Comparison of ENCODE assay signal across 19 cellular contexts in genomic region chr7:47661051-47661714, GRCh38.
A peak's percentile ranks its signal among the peaks of the same experiment; 100 is the strongest.
DNase-seq lines count a peak whose midpoint lies in the region; ATAC-seq and TF ChIP-seq lines count a peak whose summit lies in the region.
"Had no signal": no experiment of that assay in that cellular context is flagged by ENCODE, and none has a peak within 500 bp of the region (broad histone marks: within the 10 kb centered on the region; RNA-seq: fewer than 3 reads in every experiment).

No MANE protein-coding gene starts in this region.

- peak overlapping the region; percentile 4; the same call in 1 of the 2 replicates for H3K4me2 ChIP-seq in OCI-LY1 (ENCODE audit: low read length)

- H3F3A ChIP-seq in OCI-LY1 (ENCODE audit: insufficient read depth, low read length), result no peaks in the 10 kb centered on the region

- no peaks in the 10 kb centered on the region for H4K20me1 ChIP-seq in OCI-LY1 (ENCODE audit: insufficient read depth, low read length)

- H3K36me3 ChIP-seq in OCI-LY1 (ENCODE audit: insufficient read depth, low read length), result no peaks in the 10 kb centered on the region
- H3K36me3 ChIP-seq: transverse colon had no signal

- intact Hi-C loops in activated CD8-positive, alpha-beta T cell treated with anti-CD3 and anti-CD28 coated beads for 36 hours (cut with micrococcal nuclease), result no loop called here

- CTCF ChIA-PET in activated CD8-positive, alpha-beta T cell treated with anti-CD3 and anti-CD28 coated beads, Interleukin-2, amount 10 ng/mL, durations not matched to agents 7 days and 5 days (lab: Charles Lee), result no interaction called here
- CTCF ChIA-PET in activated CD8-positive, alpha-beta T cell treated with anti-CD3 and anti-CD28 coated beads for 36 hours (lab: Charles Lee), result no interaction called here

- H3K79me2 ChIP-seq in OCI-LY1 (ENCODE audit: insufficient read depth, low read length), result no peaks in the 10 kb centered on the region

- no peaks in the 10 kb centered on the region for H3K27me3 Mint-ChIP-seq in activated CD8-positive, alpha-beta T cell treated with anti-CD3 and anti-CD28 coated beads, Interleukin-2, amount 10 ng/mL, durations not matched to agents 7 days and 5 days (ENCODE audit: low read depth)
- H3K27me3 Mint-ChIP-seq in activated CD8-positive, alpha-beta T cell treated with anti-CD3 and anti-CD28 coated beads for 36 hours, result no peaks in the 10 kb centered on the region
- H3K27me3 Mint-ChIP-seq in type B pancreatic cell, result no peaks in the 10 kb centered on the region
- H3K27me3 Mint-ChIP-seq: activated CD4-positive, alpha-beta T cell treated with anti-CD3 and anti-CD28 coated beads, Interleukin-2, amount 10 ng/mL, durations not matched to agents 7 days and 5 days; activated T-helper 17 cell treated with anti-CD3 and anti-CD28 coated beads, Interleukin-2, amount 50 U/mL, for 72 hours; T-cell had no signal

- H2AFZ ChIP-seq in OCI-LY1 (ENCODE audit: low read length), result peak overlapping the region; percentile 19; the same call in 1 of the 2 replicates

- TF ChIP-seq CTCF in activated CD8-positive, alpha-beta T cell treated with anti-CD3 and anti-CD28 coated beads for 36 hours (IDR thresholded peaks at IDR 0.05), result no peak
- TF ChIP-seq CTCF in OCI-LY1 (IDR thresholded peaks at IDR 0.05; ENCODE audit: low read length), result no peak
- TF ChIP-seq CTCF in type B pancreatic cell (conservative IDR thresholded peaks at IDR 0.05), result no peak

- peak overlapping the region; percentile 29 for H3K27ac Mint-ChIP-seq in activated CD8-positive, alpha-beta T cell treated with anti-CD3 and anti-CD28 coated beads, Interleukin-2, amount 10 ng/mL, durations not matched to agents 7 days and 5 days
- no peak overlapping the region for H3K27ac Mint-ChIP-seq in activated CD8-positive, alpha-beta T cell treated with anti-CD3 and anti-CD28 coated beads for 36 hours
- H3K27ac Mint-ChIP-seq in type B pancreatic cell, result peak overlapping the region; percentile 4
- H3K27ac Mint-ChIP-seq: activated CD4-positive, alpha-beta T cell treated with anti-CD3 and anti-CD28 coated beads, Interleukin-2, amount 10 ng/mL, durations not matched to agents 7 days and 5 days; activated T-helper 17 cell treated with anti-CD3 and anti-CD28 coated beads, Interleukin-2, amount 50 U/mL, for 72 hours; T-cell had no signal

- H3K4me1 Mint-ChIP-seq in activated CD8-positive, alpha-beta T cell treated with anti-CD3 and anti-CD28 coated beads, Interleukin-2, amount 10 ng/mL, durations not matched to agents 7 days and 5 days (ENCODE audit: low read depth), result no peaks in the 10 kb centered on the region
- no peaks in the 10 kb centered on the region for H3K4me1 Mint-ChIP-seq in activated CD8-positive, alpha-beta T cell treated with anti-CD3 and anti-CD28 coated beads for 36 hours (ENCODE audit: low read depth)
- H3K4me1 Mint-ChIP-seq in type B pancreatic cell (ENCODE audit: unreplicated experiment), result peaks cover 34% of the 10 kb centered on the region
- H3K4me1 Mint-ChIP-seq: activated CD4-positive, alpha-beta T cell treated with anti-CD3 and anti-CD28 coated beads, Interleukin-2, amount 10 ng/mL, durations not matched to agents 7 days and 5 days; activated T-helper 17 cell treated with anti-CD3 and anti-CD28 coated beads, Interleukin-2, amount 50 U/mL, for 72 hours; T-cell had no signal

- no peaks in the 10 kb centered on the region for H3K27me3 ChIP-seq in OCI-LY1 (ENCODE audit: insufficient read depth, low read length)
- H3K27me3 ChIP-seq: body of pancreas, transverse colon had no signal

- DNase-seq in activated CD8-positive, alpha-beta T cell treated with anti-CD3 and anti-CD28 coated beads, Interleukin-2, amount 10 ng/mL, durations not matched to agents 7 days and 5 days, result no peak
- DNase-seq in activated CD8-positive, alpha-beta T cell treated with anti-CD3 and anti-CD28 coated beads for 36 hours, result no peak
- no peak for DNase-seq in type B pancreatic cell (ENCODE audit: extremely low spot score, unreplicated experiment)
- no peak for DNase-seq in COLO829 (ENCODE audit: low spot score)
- no peak for DNase-seq in NCI-H1092 (lab: John Stamatoyannopoulos, UW)
- DNase-seq in stimulated activated CD4-positive, alpha-beta T cell treated with anti-CD3 and anti-CD28 coated beads, Interleukin-4, amount 100 ng/mL, for 24 hours, result no peak
- DNase-seq: activated CD4-positive, alpha-beta T cell treated with anti-CD3 and anti-CD28 coated beads, Interleukin-2, amount 10 ng/mL, durations not matched to agents 7 days and 5 days; body of pancreas; DMS 273 treated with DMSO at 0.1 percent for 48 hours; KBM-7; left ventricle myocardium superior; NCI-H1930; nucleus accumbens; OCI-M1; T-cell; transverse colon had no signal

- peak overlapping the region; percentile 32 for H3K27ac ChIP-seq in OCI-LY1 (ENCODE audit: low read depth, low read length, poor library complexity, severe bottlenecking)
- H3K27ac ChIP-seq: body of pancreas, transverse colon had no signal

- POLR2A ChIA-PET in activated CD8-positive, alpha-beta T cell treated with anti-CD3 and anti-CD28 coated beads, Interleukin-2, amount 10 ng/mL, durations not matched to agents 7 days and 5 days (lab: Charles Lee), result no interaction called here
- POLR2A ChIA-PET in activated CD8-positive, alpha-beta T cell treated with anti-CD3 and anti-CD28 coated beads for 36 hours (lab: Charles Lee), result no interaction called here

- peak overlapping the region; percentile 29; the same call in 1 of the 2 replicates for H3K9ac ChIP-seq in OCI-LY1 (ENCODE audit: low read length)

- H3K4me1 ChIP-seq in OCI-LY1 (ENCODE audit: insufficient read depth, low read length, severe bottlenecking), result peaks cover 26% of the 10 kb centered on the region
- H3K4me1 ChIP-seq: body of pancreas, transverse colon had no signal

- no peaks in the 10 kb centered on the region for H3K9me3 ChIP-seq in OCI-LY1 (ENCODE audit: low read length)
- H3K9me3 ChIP-seq: body of pancreas, transverse colon had no signal

- no peak overlapping the region for H3K4me3 Mint-ChIP-seq in activated CD8-positive, alpha-beta T cell treated with anti-CD3 and anti-CD28 coated beads, Interleukin-2, amount 10 ng/mL, durations not matched to agents 7 days and 5 days
- no peak overlapping the region for H3K4me3 Mint-ChIP-seq in activated CD8-positive, alpha-beta T cell treated with anti-CD3 and anti-CD28 coated beads for 36 hours
- no peak overlapping the region for H3K4me3 Mint-ChIP-seq in type B pancreatic cell
- H3K4me3 Mint-ChIP-seq: activated CD4-positive, alpha-beta T cell treated with anti-CD3 and anti-CD28 coated beads, Interleukin-2, amount 10 ng/mL, durations not matched to agents 7 days and 5 days; activated T-helper 17 cell treated with anti-CD3 and anti-CD28 coated beads, Interleukin-2, amount 50 U/mL, for 72 hours; T-cell had no signal

- no peaks in the 10 kb centered on the region for H3K9me2 ChIP-seq in OCI-LY1 (ENCODE audit: low read depth, low read length)

- H3K36me3 Mint-ChIP-seq in activated CD8-positive, alpha-beta T cell treated with anti-CD3 and anti-CD28 coated beads, Interleukin-2, amount 10 ng/mL, durations not matched to agents 7 days and 5 days (ENCODE audit: low read depth), result no peaks in the 10 kb centered on the region
- H3K36me3 Mint-ChIP-seq in activated CD8-positive, alpha-beta T cell treated with anti-CD3 and anti-CD28 coated beads for 36 hours (ENCODE audit: low read depth), result no peaks in the 10 kb centered on the region
- no peaks in the 10 kb centered on the region for H3K36me3 Mint-ChIP-seq in type B pancreatic cell
- H3K36me3 Mint-ChIP-seq: T-cell had no signal

- no peaks in the 10 kb centered on the region for H3K9me3 Mint-ChIP-seq in activated CD8-positive, alpha-beta T cell treated with anti-CD3 and anti-CD28 coated beads, Interleukin-2, amount 10 ng/mL, durations not matched to agents 7 days and 5 days (ENCODE audit: insufficient read depth)
- H3K9me3 Mint-ChIP-seq in activated CD8-positive, alpha-beta T cell treated with anti-CD3 and anti-CD28 coated beads for 36 hours, result no peaks in the 10 kb centered on the region
- H3K9me3 Mint-ChIP-seq in type B pancreatic cell, result no peaks in the 10 kb centered on the region
- H3K9me3 Mint-ChIP-seq: activated CD4-positive, alpha-beta T cell treated with anti-CD3 and anti-CD28 coated beads, Interleukin-2, amount 10 ng/mL, durations not matched to agents 7 days and 5 days; activated T-helper 17 cell treated with anti-CD3 and anti-CD28 coated beads, Interleukin-2, amount 50 U/mL, for 72 hours; T-cell had no signal

- no peak for ATAC-seq in activated CD8-positive, alpha-beta T cell treated with anti-CD3 and anti-CD28 coated beads, Interleukin-2, amount 10 ng/mL, durations not matched to agents 7 days and 5 days
- ATAC-seq in activated CD8-positive, alpha-beta T cell treated with anti-CD3 and anti-CD28 coated beads for 36 hours, result no peak
- peak; percentile 68 for ATAC-seq in GM21825 (IDR thresholded peaks at IDR 0.05; ENCODE audit: unreplicated experiment)
- ATAC-seq: activated T-helper 17 cell treated with anti-CD3 and anti-CD28 coated beads, Interleukin-2, amount 50 U/mL, for 72 hours; body of pancreas; left ventricle myocardium superior; T-cell had no signal

- H3K4me3 ChIP-seq in OCI-LY1 (ENCODE audit: low read depth, low read length, poor library complexity, severe bottlenecking), result no peak overlapping the region
- H3K4me3 ChIP-seq: body of pancreas, transverse colon had no signal
